Comparison of ENCODE assay signal across 16 cellular contexts in genomic region chr11:98099371-98099770, GRCh38.
DNase-seq lines count a peak whose midpoint lies in the region; ATAC-seq lines count a peak whose summit lies in the region.
"Had no signal": no experiment of that assay in that cellular context is flagged by ENCODE, and none has a peak within 500 bp of the region (broad histone marks: within the 10 kb centered on the region; RNA-seq: fewer than 3 reads in every experiment).

No MANE protein-coding gene starts in this region.

- no peak for ATAC-seq in GM21526 (IDR thresholded peaks at IDR 0.05; ENCODE audit: low FRiP score, unreplicated experiment)
- ATAC-seq in GM18502 (IDR thresholded peaks at IDR 0.05; ENCODE audit: poor library complexity, unreplicated experiment): no peak
- ATAC-seq: HCT116 had no signal

- peak; percentile 3 for DNase-seq in COLO829 (ENCODE audit: low spot score)
- DNase-seq in HT1080 (ENCODE audit: low read depth): peak; percentile 51
- DNase-seq in SK-MEL-5 (ENCODE audit: low read depth, low spot score): peak; percentile 86
- DNase-seq in epithelial cell of prostate (ENCODE audit: low read depth, low spot score): peak; percentile 5
- no peak for DNase-seq in NCI-H526 treated with DMSO at 0.1 percent for 48 hours (lab: John Stamatoyannopoulos, UW)
- DNase-seq in superior temporal gyrus (ENCODE audit: extremely low spot score): no peak
- DNase-seq: ACHN; Calu3; CD4-positive, CD25-positive, alpha-beta regulatory T cell; DMS79; GM23248; IMR-90 had no signal

- in situ Hi-C loops in SK-MEL-5 (cut with HindIII; ENCODE audit: low pct_unique_long_range_greater_than_20kb, low sequenced_read_pairs): no loop called here

- H3K27ac ChIP-seq in epithelial cell of prostate: no peak overlapping the region
- H3K27ac ChIP-seq: BLaER1 treated with 17β-estradiol and CSF1 and Interleukin-3, amounts not matched to agents 10 nM and 100 nM; GM23248 had no signal

Comparison
In these comparisons a context has a peak if more than half of its experiments do, and no peak if none do; other contexts are left out.
1. DNase-seq: peak in COLO829 (single experiment), HT1080 (single experiment), SK-MEL-5 (single experiment) and epithelial cell of prostate (single experiment); none in NCI-H526 treated with DMSO at 0.1 percent for 48 hours (single experiment) and superior temporal gyrus (single experiment).